13 cellular contexts compared by ENCODE assay signal in genomic region chr4:101306764-101307615, GRCh38. TPM values are rescaled to one million over a fixed set of nuclear protein-coding genes. Genes with fewer than 3 reads are reported as not detected.
DNase-seq lines count a peak whose midpoint lies in the region; ATAC-seq and TF ChIP-seq lines count a peak whose summit lies in the region.
"Had no signal": no experiment of that assay in that cellular context is flagged by ENCODE, and none has a peak within 500 bp of the region (broad histone marks: within the 10 kb centered on the region; RNA-seq: fewer than 3 reads in every experiment).

No MANE protein-coding gene starts in this region.

- H3K4me3 ChIP-seq in smooth muscle cell = peak overlapping the region; percentile 18
- no peak overlapping the region for H3K4me3 ChIP-seq in suprapubic skin
- H3K4me3 ChIP-seq: PC-9 had no signal

- H3K27ac ChIP-seq in smooth muscle cell (ENCODE audit: low read depth) = peak overlapping the region; percentile 73
- no peak overlapping the region for H3K27ac ChIP-seq in suprapubic skin
- H3K27ac ChIP-seq: PC-9 had no signal

- H3K4me2 ChIP-seq in smooth muscle cell = peak overlapping the region; percentile 77
- H3K4me2 ChIP-seq: PC-9 had no signal

- H3K27me3 ChIP-seq in smooth muscle cell (ENCODE audit: low read depth) (no peaks in the 10 kb centered on the region), suprapubic skin (no peaks in the 10 kb centered on the region)

- no peaks in the 10 kb centered on the region for H3K36me3 ChIP-seq in smooth muscle cell (ENCODE audit: low read depth)
- H3K36me3 ChIP-seq in suprapubic skin = no peaks in the 10 kb centered on the region

- H3K9ac ChIP-seq in smooth muscle cell (ENCODE audit: low read depth) = no peak overlapping the region

- no peak overlapping the region for H2AFZ ChIP-seq in smooth muscle cell (ENCODE audit: low read depth)
- H2AFZ ChIP-seq: PC-9 had no signal

- peak; percentile 18 for ATAC-seq in HG02798 (IDR thresholded peaks at IDR 0.05; ENCODE audit: poor library complexity, unreplicated experiment)

- TF ChIP-seq CTCF in smooth muscle cell (IDR thresholded peaks at IDR 0.05; ENCODE audit: borderline replicate concordance, insufficient read depth, poor library complexity, severe bottlenecking) (no peak), suprapubic skin (IDR thresholded peaks at IDR 0.05) (no peak), CD14-positive monocyte (IDR thresholded peaks at IDR 0.05) (no peak)

- 61% methylated on average over 4 of the region's 4 CpGs for WGBS in smooth muscle cell (ENCODE audit: low lambda C conversion rate)
- WGBS in suprapubic skin = 56% methylated on average over 4 of the region's 4 CpGs

- no peaks in the 10 kb centered on the region for H3K9me3 ChIP-seq in smooth muscle cell (replicated peaks; ENCODE audit: low read depth)
- no peaks in the 10 kb centered on the region for H3K9me3 ChIP-seq in suprapubic skin

- H3K4me1 ChIP-seq in smooth muscle cell (ENCODE audit: low read depth) (peaks cover 30% of the 10 kb centered on the region), suprapubic skin (peaks cover 38% of the 10 kb centered on the region)

- H3K79me2 ChIP-seq in smooth muscle cell (ENCODE audit: low read depth) = peaks cover 92% of the 10 kb centered on the region

- H3F3A ChIP-seq in smooth muscle cell (ENCODE audit: low read depth) = peaks cover 10% of the 10 kb centered on the region

- TF ChIP-seq POLR2A in suprapubic skin (IDR thresholded peaks at IDR 0.05) = no peak

- no peaks in the 10 kb centered on the region for H3K9me3 Mint-ChIP-seq in CD14-positive monocyte

- H3K36me3 Mint-ChIP-seq in CD14-positive monocyte = peaks cover 0 to 3% of the 10 kb centered on the region in 2 donors

- H3K27ac Mint-ChIP-seq in CD14-positive monocyte = no peak overlapping the region

- no peaks in the 10 kb centered on the region for H3K27me3 Mint-ChIP-seq in CD14-positive monocyte (ENCODE audit: low read depth in 3 of 3)

- intact Hi-C loops in CD14-positive monocyte (cut with micrococcal nuclease) = no loop called here

- H4K20me1 ChIP-seq in smooth muscle cell (ENCODE audit: low read depth) = peaks cover 98% of the 10 kb centered on the region

- DNase-seq in DMS 273 (lab: John Stamatoyannopoulos, UW; ENCODE audit: unreplicated experiment) = peak; percentile 33
- no peak for DNase-seq in DMS 273 treated with DMSO at 0.1 percent for 48 hours (lab: John Stamatoyannopoulos, UW)
- peak; percentile 65 for DNase-seq in amniotic epithelial cell (ENCODE audit: low read depth)
- DNase-seq in smooth muscle cell (lab: John Stamatoyannopoulos, UW; ENCODE audit: unreplicated experiment) = no peak
- no peak for DNase-seq in suprapubic skin (ENCODE audit: low spot score in 2 of 2)
- no peak for DNase-seq in CD14-positive monocyte (ENCODE audit: low spot score)
- DNase-seq in epidermal melanocyte (ENCODE audit: insufficient read length, low spot score) = no peak
- DNase-seq: 8988T; activated CD4-positive, alpha-beta T cell treated with anti-CD3 and anti-CD28 coated beads for 1 hour; glutamatergic neuron; occipital lobe; PC-9 had no signal

- H3K4me3 Mint-ChIP-seq in CD14-positive monocyte = no peak overlapping the region

- H3K4me1 Mint-ChIP-seq in CD14-positive monocyte = peaks cover 25% of the 10 kb centered on the region

- no peak for TF ChIP-seq EP300 in suprapubic skin (IDR thresholded peaks at IDR 0.05)

RNA-seq across cellular contexts. Expression of gene PPP3CA, which starts 40.3 kb away (rescaled TPM):
- 70.4 and 96.1 TPM in 2 replicates for total RNA-seq in smooth muscle cell
- polyA plus RNA-seq in smooth muscle cell = 16.2 and 18.6 TPM in 2 replicates
- total RNA-seq in suprapubic skin = 10 to 100 TPM; 28.7 to 51.7 (median 39.0) TPM
- polyA plus RNA-seq in CD14-positive monocyte = 1 to 10 TPM; 5.1 to 8.9 TPM

Comparison
In these comparisons a context has a peak if more than half of its experiments do, and no peak if none do; other contexts are left out.
1. DNase-seq: peak in DMS 273 (single experiment) and amniotic epithelial cell (single experiment); none in DMS 273 treated with DMSO at 0.1 percent for 48 hours (single experiment), smooth muscle cell (single experiment), suprapubic skin (0 of 2), CD14-positive monocyte (single experiment) and epidermal melanocyte (single experiment).